ENCODE assay signal across 1 cellular context in the genomic region with DNA sequence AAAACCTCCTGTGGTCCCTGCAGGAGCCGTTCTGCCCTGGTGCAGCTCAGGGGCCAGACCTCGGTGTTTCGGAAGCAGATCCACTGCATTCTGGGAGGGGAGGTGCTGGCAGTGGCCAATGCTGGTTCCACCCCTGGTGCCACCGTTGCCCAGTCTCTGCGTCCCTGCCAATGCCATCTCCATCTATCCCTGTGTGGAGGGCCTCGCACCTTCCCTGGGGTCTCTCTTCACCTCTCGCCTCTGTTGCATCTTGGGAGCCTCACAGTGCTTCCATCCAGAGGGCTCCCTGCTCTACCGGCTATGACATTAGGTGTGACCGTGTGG.
TF ChIP-seq lines count a peak whose summit lies in the region.

No MANE protein-coding gene starts in this region.

TF ChIP-seq in WTC11, 78 proteins besides CTCF, POLR2A, EP300 and RAD21 (continued from another document):
- TF ChIP-seq, protein P1, sequence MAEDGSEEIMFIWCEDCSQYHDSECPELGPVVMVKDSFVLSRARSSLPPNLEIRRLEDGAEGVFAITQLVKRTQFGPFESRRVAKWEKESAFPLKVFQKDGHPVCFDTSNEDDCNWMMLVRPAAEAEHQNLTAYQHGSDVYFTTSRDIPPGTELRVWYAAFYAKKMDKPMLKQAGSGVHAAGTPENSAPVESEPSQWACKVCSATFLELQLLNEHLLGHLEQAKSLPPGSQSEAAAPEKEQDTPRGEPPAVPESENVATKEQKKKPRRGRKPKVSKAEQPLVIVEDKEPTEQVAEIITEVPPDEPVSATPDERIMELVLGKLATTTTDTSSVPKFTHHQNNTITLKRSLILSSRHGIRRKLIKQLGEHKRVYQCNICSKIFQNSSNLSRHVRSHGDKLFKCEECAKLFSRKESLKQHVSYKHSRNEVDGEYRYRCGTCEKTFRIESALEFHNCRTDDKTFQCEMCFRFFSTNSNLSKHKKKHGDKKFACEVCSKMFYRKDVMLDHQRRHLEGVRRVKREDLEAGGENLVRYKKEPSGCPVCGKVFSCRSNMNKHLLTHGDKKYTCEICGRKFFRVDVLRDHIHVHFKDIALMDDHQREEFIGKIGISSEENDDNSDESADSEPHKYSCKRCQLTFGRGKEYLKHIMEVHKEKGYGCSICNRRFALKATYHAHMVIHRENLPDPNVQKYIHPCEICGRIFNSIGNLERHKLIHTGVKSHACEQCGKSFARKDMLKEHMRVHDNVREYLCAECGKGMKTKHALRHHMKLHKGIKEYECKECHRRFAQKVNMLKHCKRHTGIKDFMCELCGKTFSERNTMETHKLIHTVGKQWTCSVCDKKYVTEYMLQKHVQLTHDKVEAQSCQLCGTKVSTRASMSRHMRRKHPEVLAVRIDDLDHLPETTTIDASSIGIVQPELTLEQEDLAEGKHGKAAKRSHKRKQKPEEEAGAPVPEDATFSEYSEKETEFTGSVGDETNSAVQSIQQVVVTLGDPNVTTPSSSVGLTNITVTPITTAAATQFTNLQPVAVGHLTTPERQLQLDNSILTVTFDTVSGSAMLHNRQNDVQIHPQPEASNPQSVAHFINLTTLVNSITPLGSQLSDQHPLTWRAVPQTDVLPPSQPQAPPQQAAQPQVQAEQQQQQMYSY (CRISPR knock-in tag; IDR thresholded peaks at IDR 0.05), result no peak
- TF ChIP-seq CBFB (CRISPR knock-in tag; IDR thresholded peaks at IDR 0.05; ENCODE audit: low read depth) (no peak), NFATC4 (CRISPR knock-in tag; IDR thresholded peaks at IDR 0.05) (no peak), ZBTB21 (CRISPR knock-in tag; IDR thresholded peaks at IDR 0.05; ENCODE audit: borderline replicate concordance) (no peak), ZSCAN18 (CRISPR knock-in tag; IDR thresholded peaks at IDR 0.05) (no peak), E2F5 (CRISPR knock-in tag; IDR thresholded peaks at IDR 0.05) (no peak), ZNF416 (CRISPR knock-in tag; IDR thresholded peaks at IDR 0.05) (no peak), SMAD4 (CRISPR knock-in tag; IDR thresholded peaks at IDR 0.05) (no peak), TEAD4 (CRISPR knock-in tag; IDR thresholded peaks at IDR 0.05) (no peak), PRRX2 (CRISPR knock-in tag; IDR thresholded peaks at IDR 0.05) (no peak), CREM (CRISPR knock-in tag; IDR thresholded peaks at IDR 0.05) (no peak), NR2C2 (CRISPR knock-in tag; IDR thresholded peaks at IDR 0.05) (no peak), GTF2I (CRISPR knock-in tag; conservative IDR thresholded peaks at IDR 0.05) (no peak)
- TF ChIP-seq, protein P2, sequence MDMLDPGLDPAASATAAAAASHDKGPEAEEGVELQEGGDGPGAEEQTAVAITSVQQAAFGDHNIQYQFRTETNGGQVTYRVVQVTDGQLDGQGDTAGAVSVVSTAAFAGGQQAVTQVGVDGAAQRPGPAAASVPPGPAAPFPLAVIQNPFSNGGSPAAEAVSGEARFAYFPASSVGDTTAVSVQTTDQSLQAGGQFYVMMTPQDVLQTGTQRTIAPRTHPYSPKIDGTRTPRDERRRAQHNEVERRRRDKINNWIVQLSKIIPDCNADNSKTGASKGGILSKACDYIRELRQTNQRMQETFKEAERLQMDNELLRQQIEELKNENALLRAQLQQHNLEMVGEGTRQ (CRISPR knock-in tag; IDR thresholded peaks at IDR 0.05), result no peak
- TF ChIP-seq, protein P3, sequence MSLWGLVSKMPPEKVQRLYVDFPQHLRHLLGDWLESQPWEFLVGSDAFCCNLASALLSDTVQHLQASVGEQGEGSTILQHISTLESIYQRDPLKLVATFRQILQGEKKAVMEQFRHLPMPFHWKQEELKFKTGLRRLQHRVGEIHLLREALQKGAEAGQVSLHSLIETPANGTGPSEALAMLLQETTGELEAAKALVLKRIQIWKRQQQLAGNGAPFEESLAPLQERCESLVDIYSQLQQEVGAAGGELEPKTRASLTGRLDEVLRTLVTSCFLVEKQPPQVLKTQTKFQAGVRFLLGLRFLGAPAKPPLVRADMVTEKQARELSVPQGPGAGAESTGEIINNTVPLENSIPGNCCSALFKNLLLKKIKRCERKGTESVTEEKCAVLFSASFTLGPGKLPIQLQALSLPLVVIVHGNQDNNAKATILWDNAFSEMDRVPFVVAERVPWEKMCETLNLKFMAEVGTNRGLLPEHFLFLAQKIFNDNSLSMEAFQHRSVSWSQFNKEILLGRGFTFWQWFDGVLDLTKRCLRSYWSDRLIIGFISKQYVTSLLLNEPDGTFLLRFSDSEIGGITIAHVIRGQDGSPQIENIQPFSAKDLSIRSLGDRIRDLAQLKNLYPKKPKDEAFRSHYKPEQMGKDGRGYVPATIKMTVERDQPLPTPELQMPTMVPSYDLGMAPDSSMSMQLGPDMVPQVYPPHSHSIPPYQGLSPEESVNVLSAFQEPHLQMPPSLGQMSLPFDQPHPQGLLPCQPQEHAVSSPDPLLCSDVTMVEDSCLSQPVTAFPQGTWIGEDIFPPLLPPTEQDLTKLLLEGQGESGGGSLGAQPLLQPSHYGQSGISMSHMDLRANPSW (CRISPR knock-in tag; conservative IDR thresholded peaks at IDR 0.05; ENCODE audit: low read depth), result no peak
- TF ChIP-seq, protein P4, sequence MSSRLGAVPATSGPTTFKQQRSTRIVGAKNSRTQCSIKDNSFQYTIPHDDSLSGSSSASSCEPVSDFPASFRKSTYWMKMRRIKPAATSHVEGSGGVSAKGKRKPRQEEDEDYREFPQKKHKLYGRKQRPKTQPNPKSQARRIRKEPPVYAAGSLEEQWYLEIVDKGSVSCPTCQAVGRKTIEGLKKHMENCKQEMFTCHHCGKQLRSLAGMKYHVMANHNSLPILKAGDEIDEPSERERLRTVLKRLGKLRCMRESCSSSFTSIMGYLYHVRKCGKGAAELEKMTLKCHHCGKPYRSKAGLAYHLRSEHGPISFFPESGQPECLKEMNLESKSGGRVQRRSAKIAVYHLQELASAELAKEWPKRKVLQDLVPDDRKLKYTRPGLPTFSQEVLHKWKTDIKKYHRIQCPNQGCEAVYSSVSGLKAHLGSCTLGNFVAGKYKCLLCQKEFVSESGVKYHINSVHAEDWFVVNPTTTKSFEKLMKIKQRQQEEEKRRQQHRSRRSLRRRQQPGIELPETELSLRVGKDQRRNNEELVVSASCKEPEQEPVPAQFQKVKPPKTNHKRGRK (CRISPR knock-in tag; IDR thresholded peaks at IDR 0.05; ENCODE audit: borderline replicate concordance), result no peak
- TF ChIP-seq, protein P5, sequence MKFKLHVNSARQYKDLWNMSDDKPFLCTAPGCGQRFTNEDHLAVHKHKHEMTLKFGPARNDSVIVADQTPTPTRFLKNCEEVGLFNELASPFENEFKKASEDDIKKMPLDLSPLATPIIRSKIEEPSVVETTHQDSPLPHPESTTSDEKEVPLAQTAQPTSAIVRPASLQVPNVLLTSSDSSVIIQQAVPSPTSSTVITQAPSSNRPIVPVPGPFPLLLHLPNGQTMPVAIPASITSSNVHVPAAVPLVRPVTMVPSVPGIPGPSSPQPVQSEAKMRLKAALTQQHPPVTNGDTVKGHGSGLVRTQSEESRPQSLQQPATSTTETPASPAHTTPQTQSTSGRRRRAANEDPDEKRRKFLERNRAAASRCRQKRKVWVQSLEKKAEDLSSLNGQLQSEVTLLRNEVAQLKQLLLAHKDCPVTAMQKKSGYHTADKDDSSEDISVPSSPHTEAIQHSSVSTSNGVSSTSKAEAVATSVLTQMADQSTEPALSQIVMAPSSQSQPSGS (CRISPR knock-in tag; IDR thresholded peaks at IDR 0.05; ENCODE audit: borderline replicate concordance, low read depth), result no peak
TF ChIP-seq in WTC11: peak in this region for 0.
